ENCODE assay signal across 19 cellular contexts in genomic region chr5:113163328-113163727, GRCh38.
DNase-seq lines count a peak whose midpoint lies in the region; ATAC-seq, FAIRE-seq and TF ChIP-seq lines count a peak whose summit lies in the region.
"Had no signal": no experiment of that assay in that cellular context is flagged by ENCODE, and none has a peak within 500 bp of the region (broad histone marks: within the 10 kb centered on the region; RNA-seq: fewer than 3 reads in every experiment).

No MANE protein-coding gene starts in this region.

- no peak overlapping the region for H3K27ac Mint-ChIP-seq in activated T-helper 1 cell treated with anti-CD3 and anti-CD28 coated beads, Interleukin-12 subunit alpha, Interleukin-12 subunit beta, Interleukin-2, Interleukin-4 antibody, amounts not matched to agents 30 ng/mL and 10 ng/mL and 1 ng/mL, durations not matched to agents 14 hours and 24 hours and 36 hours
- H3K27ac Mint-ChIP-seq: activated naive CD4-positive, alpha-beta T cell treated with anti-CD3 and anti-CD28 coated beads, Interleukin-2, amount 50 U/mL, for 72 hours; CD8-positive, alpha-beta T cell; stimulated activated naive CD8-positive, alpha-beta T cell treated with anti-CD3 and anti-CD28 coated beads, Interleukin-15, Interleukin-2, amounts not matched to agents 100 ng/mL and 50 ng/mL, for 24 hours had no signal

- H3K9me3 Mint-ChIP-seq in activated T-helper 1 cell treated with anti-CD3 and anti-CD28 coated beads, Interleukin-12 subunit alpha, Interleukin-12 subunit beta, Interleukin-2, Interleukin-4 antibody, amounts not matched to agents 30 ng/mL and 10 ng/mL and 1 ng/mL, durations not matched to agents 14 hours and 24 hours and 36 hours, result no peaks in the 10 kb centered on the region
- H3K9me3 Mint-ChIP-seq: activated naive CD4-positive, alpha-beta T cell treated with anti-CD3 and anti-CD28 coated beads, Interleukin-2, amount 50 U/mL, for 72 hours; CD8-positive, alpha-beta T cell; stimulated activated naive CD8-positive, alpha-beta T cell treated with anti-CD3 and anti-CD28 coated beads, Interleukin-15, Interleukin-2, amounts not matched to agents 100 ng/mL and 50 ng/mL, for 24 hours had no signal

- 74% methylated on average over 2 of the region's 2 CpGs for WGBS in A549 (ENCODE audit: missing lambda C conversion rate)

- intact Hi-C loops in activated T-helper 1 cell treated with anti-CD3 and anti-CD28 coated beads, Interleukin-12 subunit alpha, Interleukin-12 subunit beta, Interleukin-2, Interleukin-4 antibody, amounts not matched to agents 30 ng/mL and 10 ng/mL and 1 ng/mL, durations not matched to agents 14 hours and 24 hours and 36 hours (cut with micrococcal nuclease), result no loop called here

- no peak overlapping the region for H2AFZ ChIP-seq in Karpas-422 (ENCODE audit: low read length)

- H3K27ac ChIP-seq in A549 (no peak overlapping the region), Karpas-422 (ENCODE audit: low read length) (no peak overlapping the region)
- H3K27ac ChIP-seq: cardiac muscle cell, gastroesophageal sphincter had no signal

- no peaks in the 10 kb centered on the region for H3K36me3 ChIP-seq in Karpas-422 (ENCODE audit: insufficient read depth, low read length)
- H3K36me3 ChIP-seq: cardiac muscle cell, gastroesophageal sphincter had no signal

- no peak for TF ChIP-seq POLR2A in A549 (IDR thresholded peaks at IDR 0.05; ENCODE audit: low read length)

- no peaks in the 10 kb centered on the region for H3K36me3 Mint-ChIP-seq in activated T-helper 1 cell treated with anti-CD3 and anti-CD28 coated beads, Interleukin-12 subunit alpha, Interleukin-12 subunit beta, Interleukin-2, Interleukin-4 antibody, amounts not matched to agents 30 ng/mL and 10 ng/mL and 1 ng/mL, durations not matched to agents 14 hours and 24 hours and 36 hours (ENCODE audit: low read depth)
- H3K36me3 Mint-ChIP-seq: activated naive CD4-positive, alpha-beta T cell treated with anti-CD3 and anti-CD28 coated beads, Interleukin-2, amount 50 U/mL, for 72 hours; CD8-positive, alpha-beta T cell had no signal

- peaks cover 14% of the 10 kb centered on the region for H3K27me3 Mint-ChIP-seq in activated T-helper 1 cell treated with anti-CD3 and anti-CD28 coated beads, Interleukin-12 subunit alpha, Interleukin-12 subunit beta, Interleukin-2, Interleukin-4 antibody, amounts not matched to agents 30 ng/mL and 10 ng/mL and 1 ng/mL, durations not matched to agents 14 hours and 24 hours and 36 hours (ENCODE audit: insufficient read depth)
- H3K27me3 Mint-ChIP-seq: stimulated activated naive CD8-positive, alpha-beta T cell treated with anti-CD3 and anti-CD28 coated beads, Interleukin-15, Interleukin-2, amounts not matched to agents 100 ng/mL and 50 ng/mL, for 24 hours had no signal

- CTCF ChIA-PET in A549 (lab: Yijun Ruan, JAX), result no interaction called here

- H3K4me3 ChIP-seq in A549, result no peak overlapping the region
- no peak overlapping the region for H3K4me3 ChIP-seq in Karpas-422 (ENCODE audit: low read length)
- H3K4me3 ChIP-seq in astrocyte of the spinal cord (ENCODE audit: low read depth, low read length), result no peak overlapping the region
- H3K4me3 ChIP-seq: cardiac muscle cell, gastroesophageal sphincter had no signal

- H3K27me3 ChIP-seq in Karpas-422 (ENCODE audit: low read length), result 0 out of 2 replicates have a peak, but pooled peaks cover 2% of the 10 kb centered on the region
- H3K27me3 ChIP-seq: cardiac muscle cell, gastroesophageal sphincter had no signal

- DNase-seq in A549 (ENCODE audit: low read depth in 1 of 2, low spot score in 1 of 2) (no peak), Karpas-422 (no peak), astrocyte of the spinal cord (ENCODE audit: low read depth, low spot score) (peak; percentile 29), glomerular endothelial cell (ENCODE audit: extremely low read depth, low read depth, low spot score) (peak; percentile 29), DMS79 (lab: John Stamatoyannopoulos, UW) (no peak)
- DNase-seq in activated T-helper 1 cell treated with anti-CD3 and anti-CD28 coated beads, Interleukin-12 subunit alpha, Interleukin-12 subunit beta, Interleukin-2, Interleukin-4 antibody, amounts not matched to agents 30 ng/mL and 10 ng/mL and 1 ng/mL, durations not matched to agents 14 hours and 24 hours and 36 hours (ENCODE audit: low spot score), result no peak
- DNase-seq: activated T-cell treated with anti-CD3 and anti-CD28 coated beads, Interleukin-2, amount 50 U/mL, for 1 hour; CD8-positive, alpha-beta T cell; effector CD8-positive, alpha-beta T cell; NCI-H2029; NCI-H526; OCI-M1 had no signal

- in situ Hi-C loops in astrocyte of the spinal cord (cut with HindIII; ENCODE audit: low sequenced_read_pairs), result no loop called here

- TF ChIP-seq CTCF in A549 (IDR thresholded peaks at IDR 0.05) (no peak), astrocyte of the spinal cord (IDR thresholded peaks at IDR 0.05; ENCODE audit: low read depth, low read length) (no peak)

- no peak overlapping the region for H3K4me3 Mint-ChIP-seq in activated T-helper 1 cell treated with anti-CD3 and anti-CD28 coated beads, Interleukin-12 subunit alpha, Interleukin-12 subunit beta, Interleukin-2, Interleukin-4 antibody, amounts not matched to agents 30 ng/mL and 10 ng/mL and 1 ng/mL, durations not matched to agents 14 hours and 24 hours and 36 hours
- H3K4me3 Mint-ChIP-seq: CD8-positive, alpha-beta T cell; stimulated activated naive CD8-positive, alpha-beta T cell treated with anti-CD3 and anti-CD28 coated beads, Interleukin-15, Interleukin-2, amounts not matched to agents 100 ng/mL and 50 ng/mL, for 24 hours had no signal

- H3K4me2 ChIP-seq in A549 (no peak overlapping the region), Karpas-422 (ENCODE audit: low read depth, low read length, poor library complexity, severe bottlenecking) (peak overlapping the region; percentile 4)

- no peaks in the 10 kb centered on the region for H3K4me1 Mint-ChIP-seq in activated T-helper 1 cell treated with anti-CD3 and anti-CD28 coated beads, Interleukin-12 subunit alpha, Interleukin-12 subunit beta, Interleukin-2, Interleukin-4 antibody, amounts not matched to agents 30 ng/mL and 10 ng/mL and 1 ng/mL, durations not matched to agents 14 hours and 24 hours and 36 hours (ENCODE audit: low read depth)

- POLR2A ChIA-PET in A549 (lab: Yijun Ruan, JAX), result no interaction called here

- H3K79me2 ChIP-seq in Karpas-422 (ENCODE audit: low read length), result no peaks in the 10 kb centered on the region

- no peak overlapping the region for H3K9ac ChIP-seq in Karpas-422 (ENCODE audit: low read length)

- FAIRE-seq in A549 (lab: Jason Lieb, UNC), result no peak
- FAIRE-seq: TTC549 had no signal

- no peaks in the 10 kb centered on the region for H3K4me1 ChIP-seq in A549
- peaks cover 16% of the 10 kb centered on the region for H3K4me1 ChIP-seq in Karpas-422 (ENCODE audit: low read length)

- no peaks in the 10 kb centered on the region for H4K20me1 ChIP-seq in Karpas-422 (ENCODE audit: insufficient read depth, low read depth, low read length)

- no peak for TF ChIP-seq RAD21 in A549 (conservative IDR thresholded peaks at IDR 0.05 in 1 of 2, IDR thresholded peaks at IDR 0.05 in 1 of 2)

- TF ChIP-seq EP300 in A549 (IDR thresholded peaks at IDR 0.05), result no peak

- ATAC-seq in A549 (no peak), HG03378 (IDR thresholded peaks at IDR 0.05; ENCODE audit: unreplicated experiment) (no peak), HG03442 (IDR thresholded peaks at IDR 0.05; ENCODE audit: unreplicated experiment) (no peak)
- ATAC-seq: activated naive CD4-positive, alpha-beta T cell treated with anti-CD3 and anti-CD28 coated beads, Interleukin-2, amount 50 U/mL, for 72 hours; CD8-positive, alpha-beta T cell had no signal

- no peaks in the 10 kb centered on the region for H3K9me2 ChIP-seq in Karpas-422 (replicated peaks; ENCODE audit: insufficient read depth, low read length)

- H3K9me3 ChIP-seq in A549, result no peaks in the 10 kb centered on the region
- H3K9me3 ChIP-seq in Karpas-422 (ENCODE audit: low read length), result no peaks in the 10 kb centered on the region
- H3K9me3 ChIP-seq: gastroesophageal sphincter had no signal

TF ChIP-seq in A549, 52 proteins besides CTCF, POLR2A, EP300 and RAD21:
- TF ChIP-seq KDM5A (IDR thresholded peaks at IDR 0.05), result no peak
- TF ChIP-seq FOSL2 (IDR thresholded peaks at IDR 0.05), result no peak
- TF ChIP-seq FOSL2 (CRISPR knock-in tag; IDR thresholded peaks at IDR 0.05), result 0 out of 2 replicates have a peak, but pooled peaks have one; percentile 6

Comparison
In these comparisons a context has a peak if more than half of its experiments do, and no peak if none do; other contexts are left out.
1. DNase-seq: peak in astrocyte of the spinal cord (single experiment) and glomerular endothelial cell (single experiment); none in A549 (0 of 2), Karpas-422 (single experiment), activated T-helper 1 cell treated with anti-CD3 and anti-CD28 coated beads, Interleukin-12 subunit alpha, Interleukin-12 subunit beta, Interleukin-2, Interleukin-4 antibody, amounts not matched to agents 30 ng/mL and 10 ng/mL and 1 ng/mL, durations not matched to agents 14 hours and 24 hours and 36 hours (single experiment) and DMS79 (single experiment).